ENCODE assay signal across 1 cellular context in the genomic region with DNA sequence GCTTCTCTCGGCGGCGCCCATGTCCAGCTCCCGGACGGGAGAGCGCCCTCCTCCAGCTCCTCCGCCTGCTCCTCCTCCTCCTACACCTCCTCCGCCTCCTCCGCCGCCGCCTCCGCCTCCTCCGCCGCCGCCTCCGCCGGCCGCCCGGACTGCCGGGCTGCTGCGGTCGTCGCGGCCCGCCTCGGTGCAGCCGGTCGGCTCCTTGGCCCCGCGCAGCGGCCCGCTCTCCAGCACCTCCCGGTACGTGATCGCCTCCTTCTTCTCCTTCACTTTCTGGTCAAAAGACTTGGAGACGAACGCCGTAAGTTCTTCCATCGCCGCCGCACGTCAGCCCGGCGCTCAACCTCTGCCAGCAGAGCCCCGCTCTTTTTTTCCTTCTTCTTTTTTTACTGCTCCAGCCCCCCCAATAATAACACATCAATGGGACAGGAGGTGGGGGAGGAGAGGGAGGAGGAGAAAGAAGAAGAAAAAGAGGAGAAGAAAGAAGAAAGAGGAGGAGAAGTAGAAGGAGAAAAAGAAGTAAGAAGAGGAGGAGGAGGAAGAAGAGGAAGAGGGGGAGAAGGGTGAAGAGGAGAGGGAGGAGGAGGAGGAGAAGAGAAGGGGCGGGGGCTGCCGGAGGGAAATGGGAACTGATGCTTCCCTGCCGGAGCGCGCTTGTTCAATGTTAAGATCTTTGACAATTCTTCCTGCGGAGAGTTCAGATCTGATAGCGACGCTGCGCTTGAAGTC.
A peak's percentile ranks its signal among the peaks of the same experiment; 100 is the strongest.
TF ChIP-seq lines count a peak whose summit lies in the region.

A gene (minus strand): TSS at position 711 of the 729 bp plus-strand sequence. CDS start 396 bp downstream, at position 315.

TF ChIP-seq in K562, 482 proteins besides CTCF, POLR2A, EP300 and RAD21 (continues in another document):
- TF ChIP-seq LEF1 (IDR thresholded peaks at IDR 0.05) (no peak), ZNF184 (CRISPR knock-in tag; IDR thresholded peaks at IDR 0.05) (no peak), GTF2A2 (tag; IDR thresholded peaks at IDR 0.05) (no peak), NFIX (CRISPR knock-in tag; IDR thresholded peaks at IDR 0.05; ENCODE audit: low read depth) (no peak), DPF2 (IDR thresholded peaks at IDR 0.05) (peak; percentile 66), FOSL1 (tag; conservative IDR thresholded peaks at IDR 0.05) (0 out of 2 replicates have a peak, but pooled peaks have one; percentile 24), MCM3 (IDR thresholded peaks at IDR 0.05) (no peak), SMARCA4 (IDR thresholded peaks at IDR 0.05) (peak; percentile 57), TFAM (CRISPR knock-in tag; conservative IDR thresholded peaks at IDR 0.05) (no peak), BRF1 (IDR thresholded peaks at IDR 0.05; ENCODE audit: borderline replicate concordance, extremely low read depth, insufficient read length) (no peak), JUN (IDR thresholded peaks at IDR 0.05; ENCODE audit: borderline replicate concordance, low read depth, low read length) (no peak), JUN (CRISPR knock-in tag; IDR thresholded peaks at IDR 0.05; ENCODE audit: borderline replicate concordance) (no peak), RHOXF2B (CRISPR knock-in tag; conservative IDR thresholded peaks at IDR 0.05) (no peak), NR2C2 (CRISPR knock-in tag; IDR thresholded peaks at IDR 0.05) (no peak), NR2C2 (tag; IDR thresholded peaks at IDR 0.05) (no peak), ZNF140 (CRISPR knock-in tag; IDR thresholded peaks at IDR 0.05) (no peak), GATA2 (CRISPR knock-in tag; IDR thresholded peaks at IDR 0.05) (no peak), KLF13 (tag; IDR thresholded peaks at IDR 0.05; ENCODE audit: borderline replicate concordance, low read depth) (no peak), ZNF644 (tag; IDR thresholded peaks at IDR 0.05; ENCODE audit: low read depth) (no peak), KAT7 (CRISPR knock-in tag; IDR thresholded peaks at IDR 0.05; ENCODE audit: borderline replicate concordance) (no peak), ZNF41 (CRISPR knock-in tag; conservative IDR thresholded peaks at IDR 0.05) (no peak), ZNF384 (IDR thresholded peaks at IDR 0.05; ENCODE audit: low read depth, low read length) (no peak), ZNF561 (CRISPR knock-in tag; conservative IDR thresholded peaks at IDR 0.05) (no peak), CTBP1 (IDR thresholded peaks at IDR 0.05; ENCODE audit: borderline replicate concordance) (0 out of 2 replicates have a peak, but pooled peaks have one; percentile 41), SMAD4 (CRISPR knock-in tag; conservative IDR thresholded peaks at IDR 0.05) (peak; percentile 66), SNIP1 (IDR thresholded peaks at IDR 0.05; ENCODE audit: low read depth) (no peak), ZNF253 (CRISPR knock-in tag; conservative IDR thresholded peaks at IDR 0.05) (no peak), GABPA (tag; conservative IDR thresholded peaks at IDR 0.05; ENCODE audit: low read depth) (no peak), ZNF12 (CRISPR knock-in tag; IDR thresholded peaks at IDR 0.05) (no peak), FOXM1 (IDR thresholded peaks at IDR 0.05; ENCODE audit: low read depth) (no peak; the same call in 1 of the 2 replicates), FOXM1 (CRISPR knock-in tag; IDR thresholded peaks at IDR 0.05; ENCODE audit: low read depth) (no peak), PRMT5 (CRISPR knock-in tag; IDR thresholded peaks at IDR 0.05) (no peak), ZNF354B (CRISPR knock-in tag; IDR thresholded peaks at IDR 0.05) (no peak), BRCA1 (IDR thresholded peaks at IDR 0.05) (no peak), BRCA1 (CRISPR knock-in tag; IDR thresholded peaks at IDR 0.05) (no peak), ZNF79 (CRISPR knock-in tag; IDR thresholded peaks at IDR 0.05; ENCODE audit: low read depth) (no peak)
- TF ChIP-seq, protein P1, sequence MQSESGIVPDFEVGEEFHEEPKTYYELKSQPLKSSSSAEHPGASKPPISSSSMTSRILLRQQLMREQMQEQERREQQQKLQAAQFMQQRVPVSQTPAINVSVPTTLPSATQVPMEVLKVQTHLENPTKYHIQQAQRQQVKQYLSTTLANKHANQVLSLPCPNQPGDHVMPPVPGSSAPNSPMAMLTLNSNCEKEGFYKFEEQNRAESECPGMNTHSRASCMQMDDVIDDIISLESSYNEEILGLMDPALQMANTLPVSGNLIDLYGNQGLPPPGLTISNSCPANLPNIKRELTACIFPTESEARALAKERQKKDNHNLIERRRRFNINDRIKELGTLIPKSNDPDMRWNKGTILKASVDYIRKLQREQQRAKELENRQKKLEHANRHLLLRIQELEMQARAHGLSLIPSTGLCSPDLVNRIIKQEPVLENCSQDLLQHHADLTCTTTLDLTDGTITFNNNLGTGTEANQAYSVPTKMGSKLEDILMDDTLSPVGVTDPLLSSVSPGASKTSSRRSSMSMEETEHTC (IDR thresholded peaks at IDR 0.05), result no peak
- TF ChIP-seq, protein P2, sequence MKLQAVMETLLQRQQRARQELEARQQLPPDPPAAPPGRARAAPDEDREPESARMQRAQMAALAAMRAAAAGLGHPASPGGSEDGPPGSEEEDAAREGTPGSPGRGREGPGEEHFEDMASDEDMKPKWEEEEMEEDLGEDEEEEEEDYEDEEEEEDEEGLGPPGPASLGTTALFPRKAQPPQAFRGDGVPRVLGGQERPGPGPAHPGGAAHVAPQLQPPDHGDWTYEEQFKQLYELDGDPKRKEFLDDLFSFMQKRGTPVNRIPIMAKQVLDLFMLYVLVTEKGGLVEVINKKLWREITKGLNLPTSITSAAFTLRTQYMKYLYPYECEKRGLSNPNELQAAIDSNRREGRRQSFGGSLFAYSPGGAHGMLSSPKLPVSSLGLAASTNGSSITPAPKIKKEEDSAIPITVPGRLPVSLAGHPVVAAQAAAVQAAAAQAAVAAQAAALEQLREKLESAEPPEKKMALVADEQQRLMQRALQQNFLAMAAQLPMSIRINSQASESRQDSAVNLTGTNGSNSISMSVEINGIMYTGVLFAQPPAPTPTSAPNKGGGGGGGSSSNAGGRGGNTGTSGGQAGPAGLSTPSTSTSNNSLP (IDR thresholded peaks at IDR 0.05; ENCODE audit: borderline replicate concordance, low read depth, low read length), result no peak
- TF ChIP-seq, protein P3, sequence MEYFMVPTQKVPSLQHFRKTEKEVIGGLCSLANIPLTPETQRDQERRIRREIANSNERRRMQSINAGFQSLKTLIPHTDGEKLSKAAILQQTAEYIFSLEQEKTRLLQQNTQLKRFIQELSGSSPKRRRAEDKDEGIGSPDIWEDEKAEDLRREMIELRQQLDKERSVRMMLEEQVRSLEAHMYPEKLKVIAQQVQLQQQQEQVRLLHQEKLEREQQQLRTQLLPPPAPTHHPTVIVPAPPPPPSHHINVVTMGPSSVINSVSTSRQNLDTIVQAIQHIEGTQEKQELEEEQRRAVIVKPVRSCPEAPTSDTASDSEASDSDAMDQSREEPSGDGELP (CRISPR knock-in tag; IDR thresholded peaks at IDR 0.05; ENCODE audit: borderline replicate concordance), result no peak
- TF ChIP-seq, protein P4, sequence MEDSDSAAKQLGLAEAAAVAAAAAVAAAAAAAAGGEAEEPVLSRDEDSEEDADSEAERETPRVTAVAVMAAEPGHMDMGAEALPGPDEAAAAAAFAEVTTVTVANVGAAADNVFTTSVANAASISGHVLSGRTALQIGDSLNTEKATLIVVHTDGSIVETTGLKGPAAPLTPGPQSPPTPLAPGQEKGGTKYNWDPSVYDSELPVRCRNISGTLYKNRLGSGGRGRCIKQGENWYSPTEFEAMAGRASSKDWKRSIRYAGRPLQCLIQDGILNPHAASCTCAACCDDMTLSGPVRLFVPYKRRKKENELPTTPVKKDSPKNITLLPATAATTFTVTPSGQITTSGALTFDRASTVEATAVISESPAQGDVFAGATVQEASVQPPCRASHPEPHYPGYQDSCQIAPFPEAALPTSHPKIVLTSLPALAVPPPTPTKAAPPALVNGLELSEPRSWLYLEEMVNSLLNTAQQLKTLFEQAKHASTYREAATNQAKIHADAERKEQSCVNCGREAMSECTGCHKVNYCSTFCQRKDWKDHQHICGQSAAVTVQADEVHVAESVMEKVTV (CRISPR knock-in tag; IDR thresholded peaks at IDR 0.05), result no peak
- TF ChIP-seq, protein P5, sequence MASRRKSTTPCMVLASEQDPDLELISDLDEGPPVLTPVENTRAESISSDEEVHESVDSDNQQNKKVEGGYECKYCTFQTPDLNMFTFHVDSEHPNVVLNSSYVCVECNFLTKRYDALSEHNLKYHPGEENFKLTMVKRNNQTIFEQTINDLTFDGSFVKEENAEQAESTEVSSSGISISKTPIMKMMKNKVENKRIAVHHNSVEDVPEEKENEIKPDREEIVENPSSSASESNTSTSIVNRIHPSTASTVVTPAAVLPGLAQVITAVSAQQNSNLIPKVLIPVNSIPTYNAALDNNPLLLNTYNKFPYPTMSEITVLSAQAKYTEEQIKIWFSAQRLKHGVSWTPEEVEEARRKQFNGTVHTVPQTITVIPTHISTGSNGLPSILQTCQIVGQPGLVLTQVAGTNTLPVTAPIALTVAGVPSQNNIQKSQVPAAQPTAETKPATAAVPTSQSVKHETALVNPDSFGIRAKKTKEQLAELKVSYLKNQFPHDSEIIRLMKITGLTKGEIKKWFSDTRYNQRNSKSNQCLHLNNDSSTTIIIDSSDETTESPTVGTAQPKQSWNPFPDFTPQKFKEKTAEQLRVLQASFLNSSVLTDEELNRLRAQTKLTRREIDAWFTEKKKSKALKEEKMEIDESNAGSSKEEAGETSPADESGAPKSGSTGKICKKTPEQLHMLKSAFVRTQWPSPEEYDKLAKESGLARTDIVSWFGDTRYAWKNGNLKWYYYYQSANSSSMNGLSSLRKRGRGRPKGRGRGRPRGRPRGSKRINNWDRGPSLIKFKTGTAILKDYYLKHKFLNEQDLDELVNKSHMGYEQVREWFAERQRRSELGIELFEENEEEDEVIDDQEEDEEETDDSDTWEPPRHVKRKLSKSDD (conservative IDR thresholded peaks at IDR 0.05; ENCODE audit: low read length), result no peak
- TF ChIP-seq, protein P6, sequence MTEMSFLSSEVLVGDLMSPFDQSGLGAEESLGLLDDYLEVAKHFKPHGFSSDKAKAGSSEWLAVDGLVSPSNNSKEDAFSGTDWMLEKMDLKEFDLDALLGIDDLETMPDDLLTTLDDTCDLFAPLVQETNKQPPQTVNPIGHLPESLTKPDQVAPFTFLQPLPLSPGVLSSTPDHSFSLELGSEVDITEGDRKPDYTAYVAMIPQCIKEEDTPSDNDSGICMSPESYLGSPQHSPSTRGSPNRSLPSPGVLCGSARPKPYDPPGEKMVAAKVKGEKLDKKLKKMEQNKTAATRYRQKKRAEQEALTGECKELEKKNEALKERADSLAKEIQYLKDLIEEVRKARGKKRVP (CRISPR knock-in tag; IDR thresholded peaks at IDR 0.05), result no peak
- TF ChIP-seq, protein P7, sequence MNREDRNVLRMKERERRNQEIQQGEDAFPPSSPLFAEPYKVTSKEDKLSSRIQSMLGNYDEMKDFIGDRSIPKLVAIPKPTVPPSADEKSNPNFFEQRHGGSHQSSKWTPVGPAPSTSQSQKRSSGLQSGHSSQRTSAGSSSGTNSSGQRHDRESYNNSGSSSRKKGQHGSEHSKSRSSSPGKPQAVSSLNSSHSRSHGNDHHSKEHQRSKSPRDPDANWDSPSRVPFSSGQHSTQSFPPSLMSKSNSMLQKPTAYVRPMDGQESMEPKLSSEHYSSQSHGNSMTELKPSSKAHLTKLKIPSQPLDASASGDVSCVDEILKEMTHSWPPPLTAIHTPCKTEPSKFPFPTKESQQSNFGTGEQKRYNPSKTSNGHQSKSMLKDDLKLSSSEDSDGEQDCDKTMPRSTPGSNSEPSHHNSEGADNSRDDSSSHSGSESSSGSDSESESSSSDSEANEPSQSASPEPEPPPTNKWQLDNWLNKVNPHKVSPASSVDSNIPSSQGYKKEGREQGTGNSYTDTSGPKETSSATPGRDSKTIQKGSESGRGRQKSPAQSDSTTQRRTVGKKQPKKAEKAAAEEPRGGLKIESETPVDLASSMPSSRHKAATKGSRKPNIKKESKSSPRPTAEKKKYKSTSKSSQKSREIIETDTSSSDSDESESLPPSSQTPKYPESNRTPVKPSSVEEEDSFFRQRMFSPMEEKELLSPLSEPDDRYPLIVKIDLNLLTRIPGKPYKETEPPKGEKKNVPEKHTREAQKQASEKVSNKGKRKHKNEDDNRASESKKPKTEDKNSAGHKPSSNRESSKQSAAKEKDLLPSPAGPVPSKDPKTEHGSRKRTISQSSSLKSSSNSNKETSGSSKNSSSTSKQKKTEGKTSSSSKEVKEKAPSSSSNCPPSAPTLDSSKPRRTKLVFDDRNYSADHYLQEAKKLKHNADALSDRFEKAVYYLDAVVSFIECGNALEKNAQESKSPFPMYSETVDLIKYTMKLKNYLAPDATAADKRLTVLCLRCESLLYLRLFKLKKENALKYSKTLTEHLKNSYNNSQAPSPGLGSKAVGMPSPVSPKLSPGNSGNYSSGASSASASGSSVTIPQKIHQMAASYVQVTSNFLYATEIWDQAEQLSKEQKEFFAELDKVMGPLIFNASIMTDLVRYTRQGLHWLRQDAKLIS (CRISPR knock-in tag; IDR thresholded peaks at IDR 0.05), result no peak
- TF ChIP-seq, protein P8, sequence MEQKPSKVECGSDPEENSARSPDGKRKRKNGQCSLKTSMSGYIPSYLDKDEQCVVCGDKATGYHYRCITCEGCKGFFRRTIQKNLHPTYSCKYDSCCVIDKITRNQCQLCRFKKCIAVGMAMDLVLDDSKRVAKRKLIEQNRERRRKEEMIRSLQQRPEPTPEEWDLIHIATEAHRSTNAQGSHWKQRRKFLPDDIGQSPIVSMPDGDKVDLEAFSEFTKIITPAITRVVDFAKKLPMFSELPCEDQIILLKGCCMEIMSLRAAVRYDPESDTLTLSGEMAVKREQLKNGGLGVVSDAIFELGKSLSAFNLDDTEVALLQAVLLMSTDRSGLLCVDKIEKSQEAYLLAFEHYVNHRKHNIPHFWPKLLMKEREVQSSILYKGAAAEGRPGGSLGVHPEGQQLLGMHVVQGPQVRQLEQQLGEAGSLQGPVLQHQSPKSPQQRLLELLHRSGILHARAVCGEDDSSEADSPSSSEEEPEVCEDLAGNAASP (IDR thresholded peaks at IDR 0.05), result no peak
- TF ChIP-seq, protein P9, sequence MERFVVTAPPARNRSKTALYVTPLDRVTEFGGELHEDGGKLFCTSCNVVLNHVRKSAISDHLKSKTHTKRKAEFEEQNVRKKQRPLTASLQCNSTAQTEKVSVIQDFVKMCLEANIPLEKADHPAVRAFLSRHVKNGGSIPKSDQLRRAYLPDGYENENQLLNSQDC (CRISPR knock-in tag; IDR thresholded peaks at IDR 0.05), result no peak
- TF ChIP-seq, protein P10, sequence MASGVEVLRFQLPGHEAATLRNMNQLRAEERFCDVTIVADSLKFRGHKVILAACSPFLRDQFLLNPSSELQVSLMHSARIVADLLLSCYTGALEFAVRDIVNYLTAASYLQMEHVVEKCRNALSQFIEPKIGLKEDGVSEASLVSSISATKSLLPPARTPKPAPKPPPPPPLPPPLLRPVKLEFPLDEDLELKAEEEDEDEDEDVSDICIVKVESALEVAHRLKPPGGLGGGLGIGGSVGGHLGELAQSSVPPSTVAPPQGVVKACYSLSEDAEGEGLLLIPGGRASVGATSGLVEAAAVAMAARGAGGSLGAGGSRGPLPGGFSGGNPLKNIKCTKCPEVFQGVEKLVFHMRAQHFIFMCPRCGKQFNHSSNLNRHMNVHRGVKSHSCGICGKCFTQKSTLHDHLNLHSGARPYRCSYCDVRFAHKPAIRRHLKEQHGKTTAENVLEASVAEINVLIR (CRISPR knock-in tag; IDR thresholded peaks at IDR 0.05), result no peak
